ENCODE assay signal across 25 cellular contexts in genomic region chr6:165906-166305, GRCh38.
"Had no signal": no experiment of that assay in that cellular context is flagged by ENCODE, and none has a peak within 500 bp of the region (broad histone marks: within the 10 kb centered on the region; RNA-seq: fewer than 3 reads in every experiment).

No MANE protein-coding gene starts in this region.

- H3K27me3 ChIP-seq: ascending aorta, breast epithelium, cardiac muscle cell had no signal

- DNase-seq: activated CD4-positive, alpha-beta T cell treated with anti-CD3 and anti-CD28 coated beads for 36 hours; activated CD4-positive, alpha-beta T cell treated with anti-CD3 and anti-CD28 coated beads, Interleukin-2, amount 50 U/mL, for 1 hour; activated CD4-positive, alpha-beta T cell treated with anti-CD3 and anti-CD28 coated beads, Interleukin-2, amount 50 U/mL, for 48 hours; activated CD4-positive, CD25-positive, alpha-beta regulatory T cell; activated CD4-positive, CD25-positive, alpha-beta regulatory T cell treated with anti-CD3 and anti-CD28 coated beads, Interleukin-2, amount 50 U/mL, for 72 hours; activated CD8-positive, alpha-beta memory T cell treated with anti-CD3 and anti-CD28 coated beads for 24 hours; activated CD8-positive, alpha-beta T cell treated with anti-CD3 and anti-CD28 coated beads for 36 hours; activated effector memory CD4-positive, alpha-beta T cell treated with Interleukin-2 at 50 U/mL for 16 hours; activated naive CD4-positive, alpha-beta T cell treated with anti-CD3 and anti-CD28 coated beads for 36 hours; activated naive CD8-positive, alpha-beta T cell treated with anti-CD3 and anti-CD28 coated beads for 36 hours; activated naive CD8-positive, alpha-beta T cell treated with anti-CD3 and anti-CD28 coated beads, Interleukin-2, amount 50 U/mL, for 24 hours; activated T-cell treated with anti-CD3 and anti-CD28 coated beads, Interleukin-2, amount 50 U/mL, for 4 hours; central memory CD4-positive, alpha-beta T cell; cerebellar nuclear complex; dorsolateral prefrontal cortex; effector memory CD8-positive, alpha-beta T cell; erythroblast; foreskin fibroblast; head of caudate nucleus; T-helper 2 cell had no signal

- H3K9me3 ChIP-seq: ascending aorta, breast epithelium, esophagus muscularis mucosa had no signal

- H3K4me1 ChIP-seq: ascending aorta, breast epithelium, esophagus muscularis mucosa had no signal

- H3K27ac ChIP-seq: ascending aorta, breast epithelium, cardiac muscle cell, coronary artery, dorsolateral prefrontal cortex, esophagus muscularis mucosa had no signal

- H3K36me3 ChIP-seq: ascending aorta, breast epithelium, cardiac muscle cell, esophagus muscularis mucosa had no signal

- H3K4me3 ChIP-seq: ascending aorta, breast epithelium, cardiac muscle cell, coronary artery, dorsolateral prefrontal cortex, esophagus muscularis mucosa had no signal
